In the genomic region with DNA sequence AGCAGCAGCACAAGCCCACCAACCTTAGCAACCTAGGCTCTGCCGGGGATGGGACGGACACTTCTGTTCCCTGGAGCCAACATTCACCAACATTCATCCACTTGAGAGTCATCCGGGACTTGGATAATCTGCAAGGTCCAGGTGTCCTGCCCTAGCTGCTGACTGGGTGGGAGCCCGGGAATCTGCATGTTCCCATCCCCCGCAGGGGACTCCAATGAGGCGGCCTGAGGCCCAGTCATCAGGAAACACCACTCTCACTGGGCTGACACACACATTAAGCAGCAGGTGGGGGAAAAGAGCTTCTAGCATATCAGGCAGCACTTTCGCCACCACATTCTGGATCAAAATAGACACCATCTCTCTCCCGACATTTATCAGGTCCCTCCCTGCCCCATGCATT, we compare ENCODE assay signal across 15 cellular contexts. TPM values are rescaled to one million over a fixed set of nuclear protein-coding genes. Genes with fewer than 3 reads are reported as not detected.
DNase-seq lines count a peak whose midpoint lies in the region; ATAC-seq lines count a peak whose summit lies in the region.
"Had no signal": no experiment of that assay in that cellular context is flagged by ENCODE, and none has a peak within 500 bp of the region (broad histone marks: within the 10 kb centered on the region; RNA-seq: fewer than 3 reads in every experiment).

No MANE protein-coding gene starts in this region.

- peaks cover 21% of the 10 kb centered on the region for H3K27me3 Mint-ChIP-seq in activated CD4-positive, alpha-beta T cell treated with anti-CD3 and anti-CD28 coated beads, Interleukin-2, amount 10 ng/mL, durations not matched to agents 24 days and 14 days

- H3K4me3 Mint-ChIP-seq in activated CD4-positive, alpha-beta T cell treated with anti-CD3 and anti-CD28 coated beads, Interleukin-2, amount 10 ng/mL, durations not matched to agents 24 days and 14 days = no peak overlapping the region
- H3K4me3 Mint-ChIP-seq: activated B cell treated with CpG ODN at 0.5 μM for 24 hours; activated naive CD8-positive, alpha-beta T cell treated with anti-CD3 and anti-CD28 coated beads, Interleukin-2, amount 50 U/mL, for 24 hours had no signal

- intact Hi-C loops in Right ventricle myocardium superior (cut with DNase I) = no loop called here
- intact Hi-C loops in cardiac septum (cut with DNase I) = no loop called here
- intact Hi-C loops in left cardiac atrium (cut with DNase I) = no loop called here
- intact Hi-C loops in activated CD4-positive, alpha-beta T cell treated with anti-CD3 and anti-CD28 coated beads, Interleukin-2, amount 10 ng/mL, durations not matched to agents 24 days and 14 days (cut with micrococcal nuclease) = no loop called here

- H3K27ac Mint-ChIP-seq in activated CD4-positive, alpha-beta T cell treated with anti-CD3 and anti-CD28 coated beads, Interleukin-2, amount 10 ng/mL, durations not matched to agents 24 days and 14 days = no peak overlapping the region
- H3K27ac Mint-ChIP-seq: activated B cell treated with CpG ODN at 0.5 μM for 24 hours; activated naive CD8-positive, alpha-beta T cell treated with anti-CD3 and anti-CD28 coated beads, Interleukin-2, amount 50 U/mL, for 24 hours had no signal

- H3K36me3 Mint-ChIP-seq in activated CD4-positive, alpha-beta T cell treated with anti-CD3 and anti-CD28 coated beads, Interleukin-2, amount 10 ng/mL, durations not matched to agents 24 days and 14 days (ENCODE audit: low read depth) = no peaks in the 10 kb centered on the region

- no peaks in the 10 kb centered on the region for H3K9me3 Mint-ChIP-seq in activated CD4-positive, alpha-beta T cell treated with anti-CD3 and anti-CD28 coated beads, Interleukin-2, amount 10 ng/mL, durations not matched to agents 24 days and 14 days
- H3K9me3 Mint-ChIP-seq: activated B cell treated with CpG ODN at 0.5 μM for 24 hours; activated naive CD8-positive, alpha-beta T cell treated with anti-CD3 and anti-CD28 coated beads, Interleukin-2, amount 50 U/mL, for 24 hours had no signal

- peaks cover 2% of the 10 kb centered on the region for H3K4me1 Mint-ChIP-seq in activated CD4-positive, alpha-beta T cell treated with anti-CD3 and anti-CD28 coated beads, Interleukin-2, amount 10 ng/mL, durations not matched to agents 24 days and 14 days
- H3K4me1 Mint-ChIP-seq: activated B cell treated with CpG ODN at 0.5 μM for 24 hours; activated naive CD8-positive, alpha-beta T cell treated with anti-CD3 and anti-CD28 coated beads, Interleukin-2, amount 50 U/mL, for 24 hours had no signal

- DNase-seq in Right ventricle myocardium superior = no peak
- DNase-seq in cardiac septum (ENCODE audit: low spot score) = no peak
- peak; percentile 28 for DNase-seq in NCI-H510A (lab: John Stamatoyannopoulos, UW)
- no peak for DNase-seq in left cardiac atrium
- DNase-seq in activated CD4-positive, alpha-beta T cell treated with anti-CD3 and anti-CD28 coated beads, Interleukin-2, amount 10 ng/mL, durations not matched to agents 24 days and 14 days = no peak
- DNase-seq in hippocampal formation (lab: John Stamatoyannopoulos, UW) = no peak
- DNase-seq: activated B cell treated with CpG ODN at 0.5 μM for 24 hours; activated CD8-positive, alpha-beta memory T cell treated with anti-CD3 and anti-CD28 coated beads, Interleukin-2, amount 50 U/mL, for 4 hours; activated naive CD8-positive, alpha-beta T cell treated with anti-CD3 and anti-CD28 coated beads, Interleukin-2, amount 50 U/mL, for 24 hours; central memory CD4-positive, alpha-beta T cell; NCI-H187; thyroid gland had no signal

- ATAC-seq in Right ventricle myocardium superior (ENCODE audit: poor library complexity) (peak; percentile 48), left cardiac atrium (peak; percentile 44 to 61), GM19397 (IDR thresholded peaks at IDR 0.05; ENCODE audit: unreplicated experiment) (no peak), HG02623 (IDR thresholded peaks at IDR 0.05; ENCODE audit: unreplicated experiment) (no peak)
- ATAC-seq: activated naive CD8-positive, alpha-beta T cell treated with anti-CD3 and anti-CD28 coated beads, Interleukin-2, amount 50 U/mL, for 24 hours; gastroesophageal sphincter had no signal

RNA-seq across cellular contexts. Expression of a gene that starts 38.4 kb away (rescaled TPM):
- total RNA-seq in Right ventricle myocardium superior (1.8 TPM), cardiac septum (5.6 TPM), left cardiac atrium (1 to 10 TPM; 2.6 to 3.7 TPM)
- 12.3 and 12.6 TPM in 2 replicates for total RNA-seq in activated CD4-positive, alpha-beta T cell treated with anti-CD3 and anti-CD28 coated beads, Interleukin-2, amount 10 ng/mL, durations not matched to agents 24 days and 14 days

RNA-seq across cellular contexts. Expression of a gene that starts 52.7 kb away (rescaled TPM):
- total RNA-seq in Right ventricle myocardium superior (577 TPM), cardiac septum (14,709 TPM), left cardiac atrium (1,000 to 10,000 TPM in 1 of 2 donors, 100 to 1,000 TPM in 1; 508 to 1,063 TPM)
- not detected in 2 replicates for total RNA-seq in activated CD4-positive, alpha-beta T cell treated with anti-CD3 and anti-CD28 coated beads, Interleukin-2, amount 10 ng/mL, durations not matched to agents 24 days and 14 days

Comparison
In these comparisons a context has a peak if more than half of its experiments do, and no peak if none do; other contexts are left out.
1. ATAC-seq: peak in Right ventricle myocardium superior (single experiment) and left cardiac atrium (2 of 2); none in GM19397 (single experiment) and HG02623 (single experiment).
2. RNA of a gene that starts 52.7 kb away (total RNA-seq): 14,709 TPM in cardiac septum (single experiment), 508 to 1,063 TPM in left cardiac atrium and 577 TPM in Right ventricle myocardium superior (single experiment); not detected in activated CD4-positive, alpha-beta T cell treated with anti-CD3 and anti-CD28 coated beads, Interleukin-2, amount 10 ng/mL, durations not matched to agents 24 days and 14 days; every median in the first group is over 100 times any median in the second.